ENCODE assay signal across 24 cellular contexts in genomic region chr19:32749361-32749760, GRCh38. TPM values are rescaled to one million over a fixed set of nuclear protein-coding genes. Genes with fewer than 3 reads are reported as not detected.
"Had no signal": no experiment of that assay in that cellular context is flagged by ENCODE, and none has a peak within 500 bp of the region (broad histone marks: within the 10 kb centered on the region; RNA-seq: fewer than 3 reads in every experiment).

No MANE protein-coding gene starts in this region.

- H3K9me3 ChIP-seq: colonic mucosa, esophagus muscularis mucosa, esophagus squamous epithelium, gastrocnemius medialis, gastroesophageal sphincter, heart left ventricle, heart right ventricle had no signal

- H3K4me1 ChIP-seq: colonic mucosa, esophagus muscularis mucosa, esophagus squamous epithelium, foreskin keratinocyte, gastrocnemius medialis, gastroesophageal sphincter, heart left ventricle, heart right ventricle had no signal

- DNase-seq: colonic mucosa; cortex of kidney; dermis blood vessel endothelial cell; dorsolateral prefrontal cortex; effector CD8-positive, alpha-beta T cell; effector memory CD4-positive, alpha-beta T cell; effector memory CD8-positive, alpha-beta T cell; endodermal cell; erythroblast; esophagus squamous epithelium; foreskin fibroblast; foreskin keratinocyte; foreskin melanocyte; gastrocnemius medialis; glutamatergic neuron; head of caudate nucleus; heart left ventricle; heart right ventricle had no signal

- H3K36me3 ChIP-seq: colonic mucosa, esophagus muscularis mucosa, esophagus squamous epithelium, gastrocnemius medialis, gastroesophageal sphincter, heart left ventricle, heart right ventricle had no signal

- H3K27ac ChIP-seq: colonic mucosa, coronary artery, dorsolateral prefrontal cortex, epithelial cell of prostate, esophagus muscularis mucosa, esophagus squamous epithelium, foreskin keratinocyte, gastrocnemius medialis, gastroesophageal sphincter, heart left ventricle, heart right ventricle had no signal

- H3K4me3 ChIP-seq: colonic mucosa, coronary artery, dorsolateral prefrontal cortex, esophagus muscularis mucosa, esophagus squamous epithelium, gastrocnemius medialis, gastroesophageal sphincter, heart left ventricle, heart right ventricle had no signal

- H3K27me3 ChIP-seq: colonic mucosa had no signal

RNA-seq across cellular contexts. Expression of gene TDRD12, which starts 29.8 kb away (rescaled TPM):
- total RNA-seq: epithelial cell of proximal tubule had no signal
- polyA plus RNA-seq: fibroblast of lung had no signal
